ENCODE assay signal across 10 cellular contexts in the genomic region with DNA sequence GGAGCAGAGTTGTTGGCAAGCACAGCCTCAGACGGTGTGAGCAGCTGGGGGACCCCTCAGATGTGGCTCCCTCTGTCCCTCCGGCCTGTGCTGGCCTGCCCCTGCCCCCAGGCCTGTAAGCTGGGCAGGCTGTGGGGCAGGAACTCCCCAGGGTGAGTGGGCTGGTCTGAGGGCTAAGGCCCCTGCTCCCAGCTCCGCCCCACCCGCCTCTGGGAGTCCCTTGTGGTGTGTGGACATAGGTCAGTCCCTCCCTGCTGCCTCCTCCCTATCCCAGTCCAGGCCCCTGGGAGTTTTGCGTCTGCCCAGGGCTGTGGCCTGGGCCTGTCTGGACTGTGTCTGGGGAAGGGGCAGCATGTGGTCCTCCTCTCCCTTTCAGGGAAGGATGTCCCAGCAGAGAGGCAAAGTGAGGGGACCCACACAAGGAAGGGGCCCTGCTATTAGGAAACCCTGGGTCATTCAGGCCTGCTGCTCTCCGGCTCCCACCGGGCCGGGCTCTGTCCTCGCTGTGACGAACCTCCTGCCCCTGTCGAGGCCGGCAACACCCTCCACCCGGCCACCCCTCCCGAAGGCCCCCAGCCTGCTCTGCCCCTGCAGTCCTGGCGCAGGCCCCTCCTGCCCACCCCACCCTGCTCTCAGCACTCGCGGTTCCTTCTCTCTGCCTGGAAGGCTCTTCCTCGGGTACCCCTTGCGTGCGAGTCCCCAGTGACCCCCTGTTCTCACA. TPM values are rescaled to one million over a fixed set of nuclear protein-coding genes. Genes with fewer than 3 reads are reported as not detected.
DNase-seq lines count a peak whose midpoint lies in the region; ATAC-seq and TF ChIP-seq lines count a peak whose summit lies in the region.
"Had no signal": no experiment of that assay in that cellular context is flagged by ENCODE, and none has a peak within 500 bp of the region (broad histone marks: within the 10 kb centered on the region; RNA-seq: fewer than 3 reads in every experiment).

No MANE protein-coding gene starts in this region.

- H3K36me3 ChIP-seq in HEK293 (ENCODE audit: control insufficient read depth in 2 of 2, insufficient read depth in 1 of 2, low read length in 2 of 2): no peaks in the 10 kb centered on the region
- H3K36me3 ChIP-seq in right lobe of liver: no peaks in the 10 kb centered on the region
- no peaks in the 10 kb centered on the region for H3K36me3 ChIP-seq in stomach smooth muscle (ENCODE audit: control insufficient read depth in 2 of 2, insufficient read depth in 2 of 2, low read length in 2 of 2)

- H3K4me1 Mint-ChIP-seq in activated naive CD8-positive, alpha-beta T cell treated with anti-CD3 and anti-CD28 coated beads for 36 hours: peaks cover 6% of the 10 kb centered on the region
- no peaks in the 10 kb centered on the region for H3K4me1 Mint-ChIP-seq in T-helper 2 cell treated with Interferon-gamma antibody and Interleukin-4, amounts not matched to agents 5 μg/mL and 100 μg/mL, for 36 hours (ENCODE audit: low read depth)

- no peak overlapping the region for H3K27ac Mint-ChIP-seq in activated naive CD8-positive, alpha-beta T cell treated with anti-CD3 and anti-CD28 coated beads for 36 hours
- H3K27ac Mint-ChIP-seq in T-helper 2 cell treated with Interferon-gamma antibody and Interleukin-4, amounts not matched to agents 5 μg/mL and 100 μg/mL, for 36 hours: no peak overlapping the region

- H3K4me3 ChIP-seq in HEK293 (ENCODE audit: low read depth, low read length): no peak overlapping the region
- no peak overlapping the region for H3K4me3 ChIP-seq in choroid plexus epithelial cell (ENCODE audit: low read depth, low read length)
- peak overlapping the region; percentile 35 to 56 (median 53) for H3K4me3 ChIP-seq in right lobe of liver
- H3K4me3 ChIP-seq in stomach smooth muscle (ENCODE audit: low read length in 2 of 2): no peak overlapping the region

- H3K27me3 ChIP-seq in right lobe of liver: no peaks in the 10 kb centered on the region
- no peaks in the 10 kb centered on the region for H3K27me3 ChIP-seq in stomach smooth muscle (ENCODE audit: control insufficient read depth in 1 of 2, insufficient read depth in 2 of 2, low read length in 2 of 2)

- H3K27ac ChIP-seq in HEK293 (ENCODE audit: extremely low read depth, low read depth, low read length): 0 out of 2 replicates have a peak overlapping the region, but pooled peaks have one; percentile 27
- peak overlapping the region; percentile 53 to 84 (median 69) for H3K27ac ChIP-seq in right lobe of liver
- H3K27ac ChIP-seq in stomach smooth muscle (ENCODE audit: low read length): peak overlapping the region; percentile 99

- peak overlapping the region; percentile 51 to 63 for H3K9ac ChIP-seq in stomach smooth muscle (ENCODE audit: low read length in 2 of 2)

- peaks cover 45% of the 10 kb centered on the region for H3K27me3 Mint-ChIP-seq in activated naive CD8-positive, alpha-beta T cell treated with anti-CD3 and anti-CD28 coated beads for 36 hours
- H3K27me3 Mint-ChIP-seq in T-helper 2 cell treated with Interferon-gamma antibody and Interleukin-4, amounts not matched to agents 5 μg/mL and 100 μg/mL, for 36 hours (ENCODE audit: low read depth): peaks cover 18% of the 10 kb centered on the region

- H3K9me3 ChIP-seq in HEK293 (ENCODE audit: control insufficient read depth, insufficient read depth, low read depth, low read length): no peaks in the 10 kb centered on the region
- H3K9me3 ChIP-seq in right lobe of liver: no peaks in the 10 kb centered on the region
- no peaks in the 10 kb centered on the region for H3K9me3 ChIP-seq in stomach smooth muscle (ENCODE audit: control insufficient read depth in 2 of 2, low read length in 2 of 2)

- ATAC-seq in right lobe of liver: peak; percentile 62 to 79 (median 69)
- ATAC-seq in HG03097 (IDR thresholded peaks at IDR 0.05; ENCODE audit: low FRiP score, unreplicated experiment): no peak
- ATAC-seq in GM21825 (IDR thresholded peaks at IDR 0.05; ENCODE audit: unreplicated experiment): no peak

- no peak for TF ChIP-seq CTCF in HEK293 (tag by site-specific recombination; IDR thresholded peaks at IDR 0.05)
- TF ChIP-seq CTCF in choroid plexus epithelial cell (conservative IDR thresholded peaks at IDR 0.05; ENCODE audit: low read depth, low read length): no peak
- no peak for TF ChIP-seq CTCF in right lobe of liver (IDR thresholded peaks at IDR 0.05)

- 40% methylated on average over 2 of the region's 20 CpGs for WGBS in right lobe of liver (ENCODE audit: insufficient coverage, low coverage, low lambda C conversion rate, missing lambda C conversion rate)

- H3K4me3 Mint-ChIP-seq in activated naive CD8-positive, alpha-beta T cell treated with anti-CD3 and anti-CD28 coated beads for 36 hours: no peak overlapping the region
- H3K4me3 Mint-ChIP-seq in T-helper 2 cell treated with Interferon-gamma antibody and Interleukin-4, amounts not matched to agents 5 μg/mL and 100 μg/mL, for 36 hours: no peak overlapping the region

- TF ChIP-seq POLR2A in right lobe of liver (IDR thresholded peaks at IDR 0.05): peak; percentile 55

- CTCF ChIA-PET in HEK293 (lab: Yijun Ruan, JAX): no interaction called here

- intact Hi-C loops in right lobe of liver (cut with DNase I): no loop called here

- H3K36me3 Mint-ChIP-seq in activated naive CD8-positive, alpha-beta T cell treated with anti-CD3 and anti-CD28 coated beads for 36 hours: no peaks in the 10 kb centered on the region
- no peaks in the 10 kb centered on the region for H3K36me3 Mint-ChIP-seq in T-helper 2 cell treated with Interferon-gamma antibody and Interleukin-4, amounts not matched to agents 5 μg/mL and 100 μg/mL, for 36 hours (ENCODE audit: low read depth)

- DNase-seq in choroid plexus epithelial cell (ENCODE audit: low read depth) (peak; percentile 29), right lobe of liver (peak; percentile 91 to 94 (median 92))
- no peak for DNase-seq in activated naive CD8-positive, alpha-beta T cell treated with anti-CD3 and anti-CD28 coated beads for 36 hours
- DNase-seq in T-helper 2 cell treated with Interferon-gamma antibody and Interleukin-4, amounts not matched to agents 5 μg/mL and 100 μg/mL, for 36 hours (ENCODE audit: low spot score): no peak
- DNase-seq: NCI-H1092 had no signal

- H3K4me1 ChIP-seq in HEK293 (ENCODE audit: control insufficient read depth, insufficient read depth, low read length) (no peaks in the 10 kb centered on the region), right lobe of liver (peaks cover 0 to 67% (median 31%) of the 10 kb centered on the region in 4 donors), stomach smooth muscle (ENCODE audit: control insufficient read depth, insufficient read depth, low read length) (peaks cover 73% of the 10 kb centered on the region)

- POLR2A ChIA-PET in HEK293 (lab: Yijun Ruan, JAX): no interaction called here

- H3K9me3 Mint-ChIP-seq in activated naive CD8-positive, alpha-beta T cell treated with anti-CD3 and anti-CD28 coated beads for 36 hours: no peaks in the 10 kb centered on the region
- H3K9me3 Mint-ChIP-seq in T-helper 2 cell treated with Interferon-gamma antibody and Interleukin-4, amounts not matched to agents 5 μg/mL and 100 μg/mL, for 36 hours: no peaks in the 10 kb centered on the region

TF ChIP-seq in HEK293, 187 proteins besides CTCF, POLR2A, EP300 and RAD21 (continues in another document):
- TF ChIP-seq ZNF792 (tag by site-specific recombination; IDR thresholded peaks at IDR 0.05): no peak
- peak; percentile 40 for TF ChIP-seq SP2 (tag by site-specific recombination; IDR thresholded peaks at IDR 0.05)
- TF ChIP-seq ZNF324 (tag by site-specific recombination; IDR thresholded peaks at IDR 0.05): no peak
- TF ChIP-seq ZNF10 (tag by site-specific recombination; IDR thresholded peaks at IDR 0.05): no peak
- peak; percentile 36 for TF ChIP-seq SP3 (tag by site-specific recombination; IDR thresholded peaks at IDR 0.05)
- TF ChIP-seq ZNF843 (tag by site-specific recombination; IDR thresholded peaks at IDR 0.05): no peak
- no peak for TF ChIP-seq ZNF530 (tag by site-specific recombination; IDR thresholded peaks at IDR 0.05; ENCODE audit: low read depth)
- no peak for TF ChIP-seq EGR2 (tag by site-specific recombination; IDR thresholded peaks at IDR 0.05; ENCODE audit: low read depth)
- peak; percentile 91 for TF ChIP-seq ZNF335 (tag by site-specific recombination; conservative IDR thresholded peaks at IDR 0.05)

RNA-seq across cellular contexts. Expression of a gene that starts 3.5 kb away (rescaled TPM):
- 100 to 1,000 TPM in 1 of 6 experiments, 10 to 100 TPM in 5; 39.5 to 195 (median 78.7) TPM for total RNA-seq in right lobe of liver
- total RNA-seq in activated naive CD8-positive, alpha-beta T cell treated with anti-CD3 and anti-CD28 coated beads for 36 hours: under 1 TPM; 0.25 to 0.44 TPM

RNA-seq across cellular contexts. Expression of a gene that starts 10.9 kb away (rescaled TPM):
- total RNA-seq in right lobe of liver: under 1 TPM; 0.19 to 0.89 (median 0.35) TPM
- total RNA-seq in activated naive CD8-positive, alpha-beta T cell treated with anti-CD3 and anti-CD28 coated beads for 36 hours: not detected
- total RNA-seq: T-helper 2 cell treated with Interferon-gamma antibody and Interleukin-4, amounts not matched to agents 100 ng/mL and 5 ng/mL, for 36 hours had no signal

RNA-seq across cellular contexts. Expression of a gene that starts 17.5 kb away (rescaled TPM):
- total RNA-seq in right lobe of liver: 1 to 10 TPM in 4 of 6 experiments, under 1 TPM in 2; 0.74 to 3.1 (median 1.9) TPM
- 1 to 10 TPM; 1.3 to 1.5 TPM for total RNA-seq in activated naive CD8-positive, alpha-beta T cell treated with anti-CD3 and anti-CD28 coated beads for 36 hours

RNA-seq across cellular contexts. Expression of a gene that starts 24.9 kb away (rescaled TPM):
- total RNA-seq in right lobe of liver: 10 to 100 TPM; 44.1 to 91.2 (median 56.5) TPM
- total RNA-seq in activated naive CD8-positive, alpha-beta T cell treated with anti-CD3 and anti-CD28 coated beads for 36 hours: 100 to 1,000 TPM; 181 to 182 TPM

RNA-seq across cellular contexts. Expression of a gene that starts 32.9 kb away (rescaled TPM):
- total RNA-seq in right lobe of liver: 100 to 1,000 TPM in 4 of 6 experiments, 10 to 100 TPM in 2; 80.8 to 127 (median 101) TPM
- 10 to 100 TPM; 91.6 to 92.2 TPM for total RNA-seq in activated naive CD8-positive, alpha-beta T cell treated with anti-CD3 and anti-CD28 coated beads for 36 hours

Comparison
In these comparisons a context has a peak if more than half of its experiments do, and no peak if none do; other contexts are left out.
1. H3K27ac ChIP-seq: peak in every context shown above with its lines; median percentile 99 in stomach smooth muscle; 69 in right lobe of liver; 27 in HEK293.
2. H3K4me3 ChIP-seq: peak in right lobe of liver (3 of 3); none in HEK293 (single experiment), choroid plexus epithelial cell (single experiment) and stomach smooth muscle (0 of 2).
3. DNase-seq: peak in choroid plexus epithelial cell (single experiment) and right lobe of liver (3 of 3); none in activated naive CD8-positive, alpha-beta T cell treated with anti-CD3 and anti-CD28 coated beads for 36 hours (single experiment) and T-helper 2 cell treated with Interferon-gamma antibody and Interleukin-4, amounts not matched to agents 5 μg/mL and 100 μg/mL, for 36 hours (single experiment).
4. ATAC-seq: peak in right lobe of liver (4 of 4); none in HG03097 (single experiment) and GM21825 (single experiment).
5. RNA of a gene that starts 3.5 kb away (total RNA-seq): 39.5 to 195 TPM in right lobe of liver; 0.25 to 0.44 TPM in activated naive CD8-positive, alpha-beta T cell treated with anti-CD3 and anti-CD28 coated beads for 36 hours; every median in the first group is over 10 times any median in the second.